9 cellular contexts compared by ENCODE assay signal in genomic region chr11:118052581-118053206, GRCh38. TPM values are rescaled to one million over a fixed set of nuclear protein-coding genes. Genes with fewer than 3 reads are reported as not detected.
DNase-seq lines count a peak whose midpoint lies in the region; ATAC-seq and TF ChIP-seq lines count a peak whose summit lies in the region.
"Had no signal": no experiment of that assay in that cellular context is flagged by ENCODE, and none has a peak within 500 bp of the region (broad histone marks: within the 10 kb centered on the region; RNA-seq: fewer than 3 reads in every experiment).

No MANE protein-coding gene starts in this region.

- H3K4me3 Mint-ChIP-seq in activated T-cell treated with anti-CD3 and anti-CD28 coated beads, Interleukin-2, amount 50 U/mL, for 24 hours = no peak overlapping the region
- H3K4me3 Mint-ChIP-seq in T-helper 17 cell (peak overlapping the region; percentile 85), glutamatergic neuron (ENCODE audit: unreplicated experiment) (no peak overlapping the region)
- H3K4me3 Mint-ChIP-seq in stimulated activated effector memory CD8-positive, alpha-beta T cell treated with anti-CD3 and anti-CD28 coated beads, Interleukin-12 subunit alpha, Interleukin-12 subunit beta, amount 100 ng/mL, for 72 hours = peak overlapping the region; percentile 51

- H3K27ac Mint-ChIP-seq in activated T-cell treated with anti-CD3 and anti-CD28 coated beads, Interleukin-2, amount 50 U/mL, for 24 hours = peak overlapping the region; percentile 83
- H3K27ac Mint-ChIP-seq in T-helper 17 cell (peak overlapping the region; percentile 98), glutamatergic neuron (ENCODE audit: unreplicated experiment) (no peak overlapping the region)
- H3K27ac Mint-ChIP-seq in stimulated activated effector memory CD8-positive, alpha-beta T cell treated with anti-CD3 and anti-CD28 coated beads, Interleukin-12 subunit alpha, Interleukin-12 subunit beta, amount 100 ng/mL, for 72 hours = peak overlapping the region; percentile 84

- no peak for ATAC-seq in T-helper 17 cell
- ATAC-seq in stimulated activated effector memory CD8-positive, alpha-beta T cell treated with anti-CD3 and anti-CD28 coated beads, Interleukin-12 subunit alpha, Interleukin-12 subunit beta, amount 100 ng/mL, for 72 hours = no peak
- ATAC-seq in GM21737 (IDR thresholded peaks at IDR 0.05; ENCODE audit: unreplicated experiment) = no peak

- H3K4me1 Mint-ChIP-seq in activated T-cell treated with anti-CD3 and anti-CD28 coated beads, Interleukin-2, amount 50 U/mL, for 24 hours (ENCODE audit: low read depth) = peaks cover 51% of the 10 kb centered on the region
- H3K4me1 Mint-ChIP-seq in T-helper 17 cell = peaks cover 55% of the 10 kb centered on the region
- peaks cover 63% of the 10 kb centered on the region for H3K4me1 Mint-ChIP-seq in stimulated activated effector memory CD8-positive, alpha-beta T cell treated with anti-CD3 and anti-CD28 coated beads, Interleukin-12 subunit alpha, Interleukin-12 subunit beta, amount 100 ng/mL, for 72 hours
- no peaks in the 10 kb centered on the region for H3K4me1 Mint-ChIP-seq in glutamatergic neuron (ENCODE audit: low read depth, unreplicated experiment)

- TF ChIP-seq CTCF in coronary artery (IDR thresholded peaks at IDR 0.05) (no peak), glutamatergic neuron (IDR thresholded peaks at IDR 0.05; ENCODE audit: partially characterized antibody, unreplicated experiment) (no peak)

- DNase-seq in activated T-cell treated with anti-CD3 and anti-CD28 coated beads, Interleukin-2, amount 50 U/mL, for 24 hours = no peak
- DNase-seq in activated T-cell treated with anti-CD3 and anti-CD28 coated beads for 4 hours (no peak), T-helper 17 cell (no peak), coronary artery (ENCODE audit: low spot score) (peak; percentile 67), NCI-H2029 (lab: John Stamatoyannopoulos, UW) (no peak), glutamatergic neuron (no peak)
- no peak for DNase-seq in stimulated activated effector memory CD8-positive, alpha-beta T cell treated with anti-CD3 and anti-CD28 coated beads, Interleukin-12 subunit alpha, Interleukin-12 subunit beta, amount 100 ng/mL, for 72 hours (ENCODE audit: low spot score in 2 of 2)

- H3K27me3 Mint-ChIP-seq in activated T-cell treated with anti-CD3 and anti-CD28 coated beads, Interleukin-2, amount 50 U/mL, for 24 hours = no peaks in the 10 kb centered on the region
- peaks cover 23% of the 10 kb centered on the region for H3K27me3 Mint-ChIP-seq in T-helper 17 cell
- peaks cover 8% of the 10 kb centered on the region for H3K27me3 Mint-ChIP-seq in glutamatergic neuron (ENCODE audit: unreplicated experiment)

- H3K9me3 ChIP-seq in T-helper 17 cell (ENCODE audit: control insufficient read depth, low read length, poor library complexity, severe bottlenecking) = no peaks in the 10 kb centered on the region

- H3K36me3 Mint-ChIP-seq in activated T-cell treated with anti-CD3 and anti-CD28 coated beads, Interleukin-2, amount 50 U/mL, for 24 hours (ENCODE audit: low read depth) = no peaks in the 10 kb centered on the region
- H3K36me3 Mint-ChIP-seq in T-helper 17 cell (ENCODE audit: low read depth) (peaks cover 8% of the 10 kb centered on the region), glutamatergic neuron (ENCODE audit: unreplicated experiment) (peaks cover 5% of the 10 kb centered on the region)
- peaks cover 5% of the 10 kb centered on the region for H3K36me3 Mint-ChIP-seq in stimulated activated effector memory CD8-positive, alpha-beta T cell treated with anti-CD3 and anti-CD28 coated beads, Interleukin-12 subunit alpha, Interleukin-12 subunit beta, amount 100 ng/mL, for 72 hours

- no peaks in the 10 kb centered on the region for H3K9me3 Mint-ChIP-seq in activated T-cell treated with anti-CD3 and anti-CD28 coated beads, Interleukin-2, amount 50 U/mL, for 24 hours
- no peaks in the 10 kb centered on the region for H3K9me3 Mint-ChIP-seq in stimulated activated effector memory CD8-positive, alpha-beta T cell treated with anti-CD3 and anti-CD28 coated beads, Interleukin-12 subunit alpha, Interleukin-12 subunit beta, amount 100 ng/mL, for 72 hours
- peaks cover 6% of the 10 kb centered on the region for H3K9me3 Mint-ChIP-seq in glutamatergic neuron (ENCODE audit: unreplicated experiment)

- no peak overlapping the region for H3K4me3 ChIP-seq in coronary artery

- H3K27ac ChIP-seq in coronary artery = no peak overlapping the region

RNA-seq across cellular contexts. Expression of gene TMPRSS4, which starts 24.2 kb away (rescaled TPM):
- total RNA-seq in T-helper 17 cell (not detected), glutamatergic neuron (ENCODE audit: unreplicated experiment) (not detected)

RNA-seq across cellular contexts. Expression of gene SMIM35, which starts 34.1 kb away (rescaled TPM):
- total RNA-seq in T-helper 17 cell (under 1 TPM; 0.13 to 0.30 TPM), glutamatergic neuron (ENCODE audit: unreplicated experiment) (not detected)
- total RNA-seq: lower leg skin had no signal

Comparison
In these comparisons a context has a peak if more than half of its experiments do, and no peak if none do; other contexts are left out.
1. H3K4me3 Mint-ChIP-seq: peak in T-helper 17 cell (single experiment) and stimulated activated effector memory CD8-positive, alpha-beta T cell treated with anti-CD3 and anti-CD28 coated beads, Interleukin-12 subunit alpha, Interleukin-12 subunit beta, amount 100 ng/mL, for 72 hours (single experiment); none in activated T-cell treated with anti-CD3 and anti-CD28 coated beads, Interleukin-2, amount 50 U/mL, for 24 hours (single experiment) and glutamatergic neuron (single experiment).